ENCODE assay signal across 8 cellular contexts in the genomic region with DNA sequence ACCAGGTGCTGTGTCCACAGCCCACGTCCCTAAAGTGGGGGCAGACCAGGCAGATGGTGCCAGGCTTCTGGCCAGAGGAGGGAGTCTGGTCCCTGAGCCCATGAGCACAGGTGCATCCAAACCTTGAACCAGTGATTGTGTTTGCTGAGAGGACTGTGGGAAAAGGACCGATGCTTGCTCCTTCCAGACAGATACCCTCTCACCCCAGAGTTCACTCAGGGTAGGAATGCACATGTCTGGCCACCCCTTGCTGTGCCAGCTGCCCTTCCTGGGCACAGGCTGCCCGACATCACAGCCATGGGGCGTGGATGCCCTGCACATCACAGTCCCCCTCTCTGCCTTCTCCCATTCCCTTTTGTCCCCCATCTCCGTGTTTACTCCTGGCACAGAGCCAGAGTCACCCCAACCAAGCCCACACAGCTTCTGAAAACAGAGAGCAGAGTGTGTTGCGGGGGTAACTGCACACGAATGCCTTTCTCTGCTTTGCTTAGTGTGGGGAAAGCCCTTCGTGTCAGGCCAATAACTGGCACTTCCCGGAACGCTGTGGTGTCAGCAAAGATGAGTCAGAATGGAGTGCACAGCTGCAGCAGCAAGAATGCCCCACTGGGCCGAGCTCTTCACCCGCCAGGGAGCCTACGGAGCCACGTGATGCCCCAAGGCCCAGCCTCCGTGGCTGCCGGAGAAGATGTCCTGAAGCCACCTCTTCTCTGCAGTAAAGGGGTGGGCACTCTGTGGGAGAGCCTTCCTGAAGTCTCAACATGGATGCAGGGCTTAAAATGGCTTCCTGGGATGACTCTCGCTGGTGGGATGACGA. TPM values are rescaled to one million over a fixed set of nuclear protein-coding genes. Genes with fewer than 3 reads are reported as not detected.
DNase-seq lines count a peak whose midpoint lies in the region; ATAC-seq and TF ChIP-seq lines count a peak whose summit lies in the region.

No MANE protein-coding gene starts in this region.

- no peak overlapping the region for H3K27ac ChIP-seq in epithelial cell of prostate
- peak overlapping the region; percentile 98 for H3K27ac ChIP-seq in substantia nigra (ENCODE audit: low read depth, low read length, poor library complexity, severe bottlenecking)

- peak; percentile 89 for ATAC-seq in HG02884 (IDR thresholded peaks at IDR 0.05; ENCODE audit: unreplicated experiment)

- no peaks in the 10 kb centered on the region for H3K36me3 Mint-ChIP-seq in neural crest cell (ENCODE audit: low read depth)

- no peaks in the 10 kb centered on the region for H3K9me3 Mint-ChIP-seq in neural crest cell

- H3K27ac Mint-ChIP-seq in neural crest cell (ENCODE audit: unreplicated experiment), result peak overlapping the region; percentile 30

- H3K4me3 Mint-ChIP-seq in neural crest cell, result no peak overlapping the region

- no peak for TF ChIP-seq CTCF in neural crest cell (conservative IDR thresholded peaks at IDR 0.05)

- H3K4me1 Mint-ChIP-seq in neural crest cell, result peaks cover 28% of the 10 kb centered on the region

- peak; percentile 87 for DNase-seq in activated naive CD4-positive, alpha-beta T cell treated with Interleukin-2 at 50 U/mL for 16 hours
- DNase-seq in activated naive CD4-positive, alpha-beta T cell treated with anti-CD3 and anti-CD28 coated beads, Interleukin-2, amount 50 U/mL, for 16 hours, result no peak
- DNase-seq in NCI-H345 treated with DMSO at 0.1 percent for 48 hours (lab: John Stamatoyannopoulos, UW; ENCODE audit: unreplicated experiment) (peak; percentile 82), epithelial cell of prostate (ENCODE audit: low read depth, low spot score) (peak; percentile 61), neural crest cell (ENCODE audit: low read depth, low spot score) (no peak), substantia nigra (lab: John Stamatoyannopoulos, UW) (peak in 48 of 49 donors; percentile 31 to 96 (median 84))
- peak; percentile 23 to 43 for DNase-seq in activated CD8-positive, alpha-beta memory T cell treated with anti-CD3 and anti-CD28 coated beads for 1 hour (ENCODE audit: extremely low read depth in 1 of 2, low read depth in 1 of 2)

- no peaks in the 10 kb centered on the region for H3K27me3 Mint-ChIP-seq in neural crest cell (ENCODE audit: low read depth)

RNA-seq across cellular contexts. Expression of a gene that starts 7.6 kb away (rescaled TPM):
- 59.2 and 61.8 TPM in 2 replicates for total RNA-seq in neural crest cell

RNA-seq across cellular contexts. Expression of a gene that starts 57.5 kb away (rescaled TPM):
- total RNA-seq in neural crest cell, result 219 and 224 TPM in 2 replicates

Comparison
In these comparisons a context has a peak if more than half of its experiments do, and no peak if none do; other contexts are left out.
1. DNase-seq: peak in activated naive CD4-positive, alpha-beta T cell treated with Interleukin-2 at 50 U/mL for 16 hours (single experiment), NCI-H345 treated with DMSO at 0.1 percent for 48 hours (single experiment), activated CD8-positive, alpha-beta memory T cell treated with anti-CD3 and anti-CD28 coated beads for 1 hour (2 of 2), epithelial cell of prostate (single experiment) and substantia nigra (48 of 49); none in activated naive CD4-positive, alpha-beta T cell treated with anti-CD3 and anti-CD28 coated beads, Interleukin-2, amount 50 U/mL, for 16 hours (single experiment) and neural crest cell (single experiment).